Comparison of ENCODE assay signal across 8 cellular contexts in genomic region chr6:143555071-143555492, GRCh38. TPM values are rescaled to one million over a fixed set of nuclear protein-coding genes. Genes with fewer than 3 reads are reported as not detected.
DNase-seq lines count a peak whose midpoint lies in the region; ATAC-seq and TF ChIP-seq lines count a peak whose summit lies in the region.

No MANE protein-coding gene starts in this region.

- POLR2A ChIA-PET in RWPE1 (lab: Yijun Ruan, JAX; ENCODE audit: low non-redundant PET) = no interaction called here

- DNase-seq in activated naive CD4-positive, alpha-beta T cell treated with anti-CD3 and anti-CD28 coated beads for 36 hours = no peak
- no peak for DNase-seq in activated naive CD4-positive, alpha-beta T cell (lab: John Stamatoyannopoulos, UW)
- DNase-seq in dermis blood vessel endothelial cell (peak; percentile 27), RWPE1 (ENCODE audit: low spot score) (no peak)
- DNase-seq in stimulated activated naive B cell treated with anti-CD40 and anti-IgM and Interleukin-4, amounts not matched to agents 10 μg/mL and 1 μg/mL and 100 μg/mL, for 72 hours = no peak

- peaks cover 38% of the 10 kb centered on the region for H3K4me1 Mint-ChIP-seq in activated naive CD4-positive, alpha-beta T cell treated with anti-CD3 and anti-CD28 coated beads for 36 hours (ENCODE audit: low read depth)
- peaks cover 7 to 14% of the 10 kb centered on the region in 2 donors for H3K4me1 Mint-ChIP-seq in stimulated activated naive B cell treated with anti-CD40 and anti-IgM and Interleukin-4, amounts not matched to agents 10 μg/mL and 1 μg/mL and 100 μg/mL, for 72 hours

- H3K27ac ChIP-seq in RWPE1 = no peak overlapping the region

- no peaks in the 10 kb centered on the region for H3K36me3 Mint-ChIP-seq in activated naive CD4-positive, alpha-beta T cell treated with anti-CD3 and anti-CD28 coated beads for 36 hours (ENCODE audit: low read depth)
- peaks cover 0 to 4% of the 10 kb centered on the region in 2 donors for H3K36me3 Mint-ChIP-seq in stimulated activated naive B cell treated with anti-CD40 and anti-IgM and Interleukin-4, amounts not matched to agents 10 μg/mL and 1 μg/mL and 100 μg/mL, for 72 hours

- no peak for TF ChIP-seq CTCF in RWPE1 (conservative IDR thresholded peaks at IDR 0.05; ENCODE audit: low read depth)

- H3K9me3 Mint-ChIP-seq in activated naive CD4-positive, alpha-beta T cell treated with anti-CD3 and anti-CD28 coated beads for 36 hours = no peaks in the 10 kb centered on the region
- no peaks in the 10 kb centered on the region for H3K9me3 Mint-ChIP-seq in stimulated activated naive B cell treated with anti-CD40 and anti-IgM and Interleukin-4, amounts not matched to agents 10 μg/mL and 1 μg/mL and 100 μg/mL, for 72 hours

- CTCF ChIA-PET in activated naive CD4-positive, alpha-beta T cell treated with anti-CD3 and anti-CD28 coated beads for 36 hours (lab: Charles Lee) = interaction anchor here (0.7 to 1.2 kb wide), 2 partner anchors 459 to 481 kb away, joined by 3 read pairs; no protein-coding TSS in a partner anchor
- CTCF ChIA-PET in RWPE1 (lab: Yijun Ruan, JAX) = interaction anchor here (1.3 kb wide), 1 partner anchor 20 kb away, joined by 5 read pairs; no protein-coding TSS in a partner anchor

- intact Hi-C loops in activated naive CD4-positive, alpha-beta T cell treated with anti-CD3 and anti-CD28 coated beads for 36 hours (cut with micrococcal nuclease) = loop anchor here (1.0 kb wide), 1 partner anchor 9 kb away; no protein-coding TSS in a partner anchor

- peak; percentile 41 for ATAC-seq in SK-N-SH treated with all-trans-retinoic acid at 6 μM for 48 hours
- ATAC-seq in stimulated activated naive B cell treated with anti-CD40 and anti-IgM and Interleukin-4, amounts not matched to agents 10 μg/mL and 1 μg/mL and 100 μg/mL, for 72 hours (replicated peaks) = no peak
- ATAC-seq in GM19455 (IDR thresholded peaks at IDR 0.05; ENCODE audit: unreplicated experiment) = no peak
- ATAC-seq in HG03520 (IDR thresholded peaks at IDR 0.05; ENCODE audit: unreplicated experiment) = no peak

- H3K27ac Mint-ChIP-seq in activated naive CD4-positive, alpha-beta T cell treated with anti-CD3 and anti-CD28 coated beads for 36 hours = no peak overlapping the region
- H3K27ac Mint-ChIP-seq in stimulated activated naive B cell treated with anti-CD40 and anti-IgM and Interleukin-4, amounts not matched to agents 10 μg/mL and 1 μg/mL and 100 μg/mL, for 72 hours = no peak overlapping the region

- peak overlapping the region; percentile 57 for H3K4me3 Mint-ChIP-seq in activated naive CD4-positive, alpha-beta T cell treated with anti-CD3 and anti-CD28 coated beads for 36 hours
- peak overlapping the region; percentile 12 to 21 for H3K4me3 Mint-ChIP-seq in stimulated activated naive B cell treated with anti-CD40 and anti-IgM and Interleukin-4, amounts not matched to agents 10 μg/mL and 1 μg/mL and 100 μg/mL, for 72 hours

- H3K27me3 Mint-ChIP-seq in activated naive CD4-positive, alpha-beta T cell treated with anti-CD3 and anti-CD28 coated beads for 36 hours (ENCODE audit: low read depth) = no peaks in the 10 kb centered on the region
- no peaks in the 10 kb centered on the region for H3K27me3 Mint-ChIP-seq in stimulated activated naive B cell treated with anti-CD40 and anti-IgM and Interleukin-4, amounts not matched to agents 10 μg/mL and 1 μg/mL and 100 μg/mL, for 72 hours

TF ChIP-seq in SK-N-SH treated with all-trans-retinoic acid at 6 μM for 48 hours, 23 proteins besides CTCF, POLR2A, EP300 and RAD21:
- TF ChIP-seq ZNF565 (CRISPR knock-in tag; conservative IDR thresholded peaks at IDR 0.05; ENCODE audit: low read depth) = 0 out of 2 replicates have a peak, but pooled peaks have one; percentile 2
- TF ChIP-seq RARB (CRISPR knock-in tag; IDR thresholded peaks at IDR 0.05) = no peak

RNA-seq across cellular contexts. Expression of gene FUCA2, which starts 43.6 kb away (rescaled TPM):
- 1 to 10 TPM; 7.7 to 8.2 TPM for total RNA-seq in activated naive CD4-positive, alpha-beta T cell treated with anti-CD3 and anti-CD28 coated beads for 36 hours
- 30.3 and 52.8 TPM in 2 replicates for total RNA-seq in dermis blood vessel endothelial cell
